In the genomic region with DNA sequence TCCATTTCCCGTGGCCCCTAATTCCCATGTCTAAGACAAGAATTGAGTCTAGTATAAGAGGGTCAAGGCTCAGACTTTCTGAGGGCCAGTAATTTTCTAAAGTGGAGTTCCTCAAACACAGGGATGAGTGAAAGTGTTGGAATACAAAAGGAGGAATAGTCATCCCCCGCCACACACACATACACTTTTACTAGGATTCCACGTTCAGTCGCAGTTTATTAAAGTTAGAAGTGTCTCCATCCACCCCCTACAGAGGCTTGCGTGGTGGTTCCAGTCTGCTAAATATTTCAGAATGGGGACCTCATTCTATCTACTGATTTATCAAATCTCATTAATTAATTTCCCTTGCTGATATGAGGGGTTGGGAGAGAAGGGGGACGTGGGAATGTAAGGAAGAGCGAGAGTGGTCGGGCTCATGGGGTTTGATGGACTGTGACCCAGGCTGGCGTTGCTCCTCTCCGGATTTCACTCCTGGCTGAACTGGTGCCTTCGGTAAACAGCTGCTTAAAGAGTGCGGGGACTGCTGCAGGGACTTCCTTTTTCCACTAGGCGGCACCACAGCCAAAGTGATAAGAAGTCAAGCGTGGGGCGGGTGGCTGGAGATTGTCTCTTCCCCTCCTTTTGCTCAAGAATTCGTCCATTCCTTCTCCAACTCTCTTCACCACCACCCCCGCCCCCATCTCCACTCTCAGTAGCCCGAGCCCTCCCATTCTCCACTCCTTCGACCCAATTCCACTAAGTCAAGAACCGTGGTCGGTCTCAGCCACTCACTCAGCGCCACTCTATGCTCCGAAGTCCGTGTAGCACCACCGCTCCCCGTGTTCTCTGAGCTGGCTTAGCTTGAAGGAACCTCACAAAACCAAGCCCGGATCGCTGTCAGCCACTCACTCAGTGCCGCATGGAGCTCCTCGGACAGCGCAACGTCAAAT, we compare ENCODE assay signal across 8 cellular contexts. TPM values are rescaled to one million over a fixed set of nuclear protein-coding genes. Genes with fewer than 3 reads are reported as not detected.
A peak's percentile ranks its signal among the peaks of the same experiment; 100 is the strongest.
DNase-seq lines count a peak whose midpoint lies in the region; ATAC-seq and TF ChIP-seq lines count a peak whose summit lies in the region.

No MANE protein-coding gene starts in this region.

- dilution Hi-C loops in IMR-90 (cut with HindIII; ENCODE audit: low sequenced_read_pairs, unreplicated experiment): no loop called here

- POLR2A ChIA-PET in IMR-90 (lab: Charles Lee; ENCODE audit: unreplicated experiment): no interaction called here
- POLR2A ChIA-PET in PC-3 (lab: Charles Lee; ENCODE audit: unreplicated experiment): interaction anchor here (0.5 to 1.0 kb wide), 3 partner anchors 20 to 1533 kb away, joined by 3 to 5 read pairs (median 4); a partner anchor contains a TSS

- no peaks in the 10 kb centered on the region; the same call in 1 of the 2 replicates for H3K9me1 ChIP-seq in IMR-90 (ENCODE audit: insufficient read depth, low read length)

- H2BK20ac ChIP-seq in IMR-90 (ENCODE audit: low read depth, low read length): no peak overlapping the region

- H3K4me1 ChIP-seq in IMR-90 (ENCODE audit: control insufficient read depth, insufficient read depth, low read length): peaks cover 6% of the 10 kb centered on the region
- H3K4me1 ChIP-seq in PC-3 (ENCODE audit: insufficient read depth, low read length): peaks cover 31% of the 10 kb centered on the region
- peaks cover 22 to 42% (median 27%) of the 10 kb centered on the region in 3 donors for H3K4me1 ChIP-seq in esophagus squamous epithelium

- no peak overlapping the region; the same call in 1 of the 2 replicates for H2BK120ac ChIP-seq in IMR-90 (ENCODE audit: low read depth, low read length)

- no TSS peak for BruUV-seq in IMR-90 (replicated peaks; lab: Mats Ljungman, UMichigan)
- no TSS peak for BruUV-seq in PC-3 (replicated peaks; lab: Mats Ljungman, UMichigan)

- peak; percentile 85 for TF ChIP-seq RAD21 in IMR-90 (IDR thresholded peaks at IDR 0.05; ENCODE audit: low read length)

- no peak overlapping the region for H3K56ac ChIP-seq in IMR-90 (ENCODE audit: extremely low read depth, insufficient read depth, low read length)

- peaks cover 54% of the 10 kb centered on the region for H3K27me3 ChIP-seq in IMR-90 (ENCODE audit: control insufficient read depth, insufficient read depth, low read length)
- no peaks in the 10 kb centered on the region for H3K27me3 ChIP-seq in PC-3 (ENCODE audit: low read length)
- H3K27me3 ChIP-seq in esophagus squamous epithelium: peaks cover 0 to 76% (median 0%) of the 10 kb centered on the region in 4 donors

- H3K36me3 ChIP-seq in IMR-90 (ENCODE audit: control insufficient read depth, insufficient read depth, low read length): no peaks in the 10 kb centered on the region
- no peaks in the 10 kb centered on the region for H3K36me3 ChIP-seq in PC-3 (ENCODE audit: low read depth, low read length)
- H3K36me3 ChIP-seq in esophagus squamous epithelium: no peaks in the 10 kb centered on the region

- TF ChIP-seq POLR2A in IMR-90 (IDR thresholded peaks at IDR 0.05; ENCODE audit: low read depth, low read length): peak; percentile 42; the same call in 1 of the 2 replicates
- peak in 1 of 4 donors; percentile 16 for TF ChIP-seq POLR2A in esophagus squamous epithelium (IDR thresholded peaks at IDR 0.05)

- no peaks in the 10 kb centered on the region for H3K9me2 ChIP-seq in PC-3 (replicated peaks; ENCODE audit: low read length)

- CTCF ChIA-PET in IMR-90 (lab: Yijun Ruan, JAX) (interaction anchor here (0.6 to 3.0 kb wide), 10 partner anchors 15 to 1064 kb away, joined by 3 to 54 read pairs (median 4); a partner anchor contains a TSS), PC-3 (lab: Charles Lee) (interaction anchor here (0.6 to 4.8 kb wide), 8 partner anchors 23 to 1400 kb away, joined by 3 to 107 read pairs (median 3); a partner anchor contains a TSS)

- TF ChIP-seq CTCF in AG10803 (conservative IDR thresholded peaks at IDR 0.05; ENCODE audit: low read length) (peak; percentile 93), IMR-90 (conservative IDR thresholded peaks at IDR 0.05; ENCODE audit: low read depth, low read length) (peak; percentile 94), PC-3 (conservative IDR thresholded peaks at IDR 0.05; ENCODE audit: low read depth, low read length) (peak; percentile 87), esophagus squamous epithelium (IDR thresholded peaks at IDR 0.05) (peak; percentile 83 to 97 (median 96))

- 3% methylated on average over 15 of the region's 32 CpGs; no CpG with 5 or more reads in 1 of the 2 experiments for WGBS in IMR-90 (ENCODE audit: extremely low coverage in 2 of 2, insufficient read length in 1 of 2), 2 experiments
- 7 to 9% methylated on average over 29 of the region's 32 CpGs for WGBS in esophagus squamous epithelium, 2 donors

- H2BK15ac ChIP-seq in IMR-90 (ENCODE audit: low read depth, low read length): no peak overlapping the region

- peak overlapping the region; percentile 30 for H3K14ac ChIP-seq in IMR-90 (replicated peaks; ENCODE audit: low read depth, low read length)

- DNase-seq in AG10803 (ENCODE audit: low read depth): peak; percentile 85
- DNase-seq in GM19240 (ENCODE audit: insufficient read length, low spot score): peak; percentile 77
- DNase-seq in IMR-90: peak; percentile 80
- peak; percentile 94 for DNase-seq in PC-3
- peak; percentile 76 for DNase-seq in activated T-cell treated with anti-CD3 and anti-CD28 coated beads for 48 hours (ENCODE audit: low read depth)
- DNase-seq in esophagus squamous epithelium (lab: John Stamatoyannopoulos, UW): peak; percentile 49
- peak; percentile 95 for DNase-seq in myocyte (ENCODE audit: low read depth)
- peak; percentile 86 for DNase-seq in stimulated activated CD8-positive, alpha-beta memory T cell treated with anti-CD3 and anti-CD28 coated beads, Interleukin-4, amount 100 ng/mL, for 48 hours

- peak; percentile 77 for ATAC-seq in IMR-90 (ENCODE audit: low read depth)
- peak; percentile 55 for ATAC-seq in PC-3

- H3K79me1 ChIP-seq in IMR-90 (ENCODE audit: low read depth in 1 of 2, low read length in 2 of 2): no peaks in the 10 kb centered on the region

- peak overlapping the region; percentile 8; the same call in 1 of the 2 replicates for H3K4ac ChIP-seq in IMR-90 (ENCODE audit: low read depth, low read length)

- H3K18ac ChIP-seq in IMR-90 (ENCODE audit: low read depth, low read length): no peak overlapping the region

- H2AFZ ChIP-seq in IMR-90 (replicated peaks; ENCODE audit: low read length, poor library complexity) (peak overlapping the region; percentile 93), PC-3 (ENCODE audit: low read length) (peak overlapping the region; percentile 99)

- no peak overlapping the region for H4K91ac ChIP-seq in IMR-90 (ENCODE audit: insufficient read depth, low read depth, low read length)

- H2AK9ac ChIP-seq in IMR-90 (replicated peaks; ENCODE audit: low read depth, low read length, poor library complexity): peak overlapping the region; percentile 39

- in situ Hi-C loops in IMR-90 (cut with MboI; ENCODE audit: low sequenced_read_pairs): no loop called here

- no peaks in the 10 kb centered on the region for H3K79me2 ChIP-seq in PC-3 (ENCODE audit: low read length)

- intact Hi-C loops in IMR-90 (cut with micrococcal nuclease): loop anchor here (1.0 to 5.0 kb wide), 5 partner anchors 28 to 255 kb away; a partner anchor contains a TSS
- intact Hi-C loops in PC-3 (cut with micrococcal nuclease): loop anchor here (1.0 to 2.0 kb wide), 3 partner anchors 28 to 67 kb away; a partner anchor contains a TSS
- intact Hi-C loops in esophagus squamous epithelium (cut with DNase I): no loop called here

- H3K4me3 ChIP-seq in AG10803 (ENCODE audit: low read length) (peak overlapping the region; percentile 53), IMR-90 (ENCODE audit: insufficient read depth, low read depth, low read length) (peak overlapping the region; percentile 30), PC-3 (ENCODE audit: low read length) (peak overlapping the region; percentile 75), esophagus squamous epithelium (peak overlapping the region; percentile 27 to 66 (median 48))

- H3K27ac ChIP-seq in IMR-90 (ENCODE audit: insufficient read depth, low read length) (no peak overlapping the region), PC-3 (ENCODE audit: low read length) (no peak overlapping the region), esophagus squamous epithelium (peak overlapping the region; percentile 83 to 93 (median 87))

- H2BK5ac ChIP-seq in IMR-90 (ENCODE audit: low read depth, low read length, poor library complexity, severe bottlenecking): no peak overlapping the region

- H4K5ac ChIP-seq in IMR-90 (ENCODE audit: low read depth, low read length): no peak overlapping the region

- H2AK5ac ChIP-seq in IMR-90 (ENCODE audit: low read depth, low read length): no peak overlapping the region

- H3K23ac ChIP-seq in IMR-90 (ENCODE audit: low read depth, low read length): peak overlapping the region; percentile 58

- no peaks in the 10 kb centered on the region for H3F3A ChIP-seq in PC-3 (ENCODE audit: low read length, unreplicated experiment)

- H3K9me3 ChIP-seq in IMR-90 (ENCODE audit: control insufficient read depth, insufficient read depth, low read length): peaks cover 2% of the 10 kb centered on the region; the same call in 1 of the 2 replicates
- no peaks in the 10 kb centered on the region for H3K9me3 ChIP-seq in PC-3 (ENCODE audit: low read length)
- no peaks in the 10 kb centered on the region for H3K9me3 ChIP-seq in esophagus squamous epithelium

- peak overlapping the region; percentile 73 to 88; a peak in 3 of 4 replicates for H4K8ac ChIP-seq in IMR-90 (ENCODE audit: low read depth in 2 of 2, low read length in 2 of 2)

- peak overlapping the region; percentile 0; the same call in 1 of the 2 replicates for H3K9ac ChIP-seq in IMR-90 (ENCODE audit: low read depth, low read length)
- peak overlapping the region; percentile 34 for H3K9ac ChIP-seq in PC-3 (ENCODE audit: low read length)

- no peaks in the 10 kb centered on the region for H4K20me1 ChIP-seq in IMR-90 (ENCODE audit: insufficient read depth, low read length)
- no peaks in the 10 kb centered on the region for H4K20me1 ChIP-seq in PC-3 (ENCODE audit: low read length)

- H3K4me2 ChIP-seq in IMR-90 (ENCODE audit: low read depth, low read length): peak overlapping the region; percentile 62
- peak overlapping the region; percentile 90 for H3K4me2 ChIP-seq in PC-3 (ENCODE audit: low read length)

RNA-seq across cellular contexts. Expression of a gene that starts 9.9 kb away (rescaled TPM):
- not detected in 2 replicates for total RNA-seq in IMR-90 (2012; rRNA removed)
- polyA plus RNA-seq in IMR-90 (2012; rRNA removed): not detected in 2 replicates
- polyA plus RNA-seq in IMR-90 (2012; cell fraction: cytosol; rRNA removed): not detected in 2 replicates
- polyA plus RNA-seq in IMR-90 (2012; cell fraction: nucleus; rRNA removed; ENCODE audit: low replicate concordance): not detected in 2 replicates
- 0.11 and 0.52 TPM in 2 replicates for total RNA-seq in PC-3 (2014; rRNA removed)
- under 1 TPM in 1 of 4 donors, not detected in 3; 0.23 TPM for total RNA-seq in esophagus squamous epithelium
- not detected in 2 replicates for total RNA-seq in myocyte
- not detected for polyA plus RNA-seq in myocyte (2012)

RNA-seq across cellular contexts. Expression of a gene that starts 27.4 kb away (rescaled TPM):
- total RNA-seq in IMR-90 (2012; rRNA removed) (not detected in 2 replicates), PC-3 (2014; rRNA removed) (2.0 and 4.2 TPM in 2 replicates), esophagus squamous epithelium (10 to 100 TPM in 1 of 4 donors, 1 to 10 TPM in 3; 3.1 to 11.4 (median 9.2) TPM), myocyte (not detected in 2 replicates)
- polyA plus RNA-seq in IMR-90 (2012; rRNA removed): not detected in 2 replicates
- polyA plus RNA-seq in IMR-90 (2012; cell fraction: cytosol; rRNA removed): 0.02 TPM in 1 of 2 replicates, not detected in the other
- 0.06 TPM in 1 of 2 replicates, not detected in the other for polyA plus RNA-seq in IMR-90 (2012; cell fraction: nucleus; rRNA removed; ENCODE audit: low replicate concordance)
- polyA plus RNA-seq in myocyte (2012): 1.4 TPM

RNA-seq across cellular contexts. Expression of a gene that starts 33.0 kb away (rescaled TPM):
- total RNA-seq in IMR-90 (2012; rRNA removed) (not detected in 2 replicates), PC-3 (2014; rRNA removed) (not detected in 2 replicates), esophagus squamous epithelium (not detected), myocyte (not detected in 2 replicates)
- polyA plus RNA-seq in IMR-90 (2012; rRNA removed): not detected in 2 replicates
- not detected in 2 replicates for polyA plus RNA-seq in IMR-90 (2012; cell fraction: cytosol; rRNA removed)
- polyA plus RNA-seq in IMR-90 (2012; cell fraction: nucleus; rRNA removed; ENCODE audit: low replicate concordance): not detected in 2 replicates
- not detected for polyA plus RNA-seq in myocyte (2012)

RNA-seq across cellular contexts. Expression of a gene that starts 36.0 kb away (rescaled TPM):
- total RNA-seq in IMR-90 (2012; rRNA removed) (15.6 and 16.7 TPM in 2 replicates), PC-3 (2014; rRNA removed) (49.5 and 58.8 TPM in 2 replicates), esophagus squamous epithelium (10 to 100 TPM; 36.5 to 40.9 (median 37.3) TPM), myocyte (35.1 and 37.9 TPM in 2 replicates)
- 44.6 and 46.0 TPM in 2 replicates for polyA plus RNA-seq in IMR-90 (2012; rRNA removed)
- 24.8 and 30.0 TPM in 2 replicates for polyA plus RNA-seq in IMR-90 (2012; cell fraction: cytosol; rRNA removed)
- polyA plus RNA-seq in IMR-90 (2012; cell fraction: nucleus; rRNA removed; ENCODE audit: low replicate concordance): 10.6 and 40.6 TPM in 2 replicates
- polyA plus RNA-seq in myocyte (2012): 57.1 TPM

RNA-seq across cellular contexts. Expression of a gene that starts 41.9 kb away (rescaled TPM):
- total RNA-seq in IMR-90 (2012; rRNA removed) (34.6 and 35.0 TPM in 2 replicates), PC-3 (2014; rRNA removed) (26.3 and 40.0 TPM in 2 replicates), esophagus squamous epithelium (10 to 100 TPM; 13.2 to 35.8 (median 19.8) TPM), myocyte (17.9 and 20.2 TPM in 2 replicates)
- polyA plus RNA-seq in IMR-90 (2012; rRNA removed): 24.6 and 25.5 TPM in 2 replicates
- polyA plus RNA-seq in IMR-90 (2012; cell fraction: cytosol; rRNA removed): 36.5 and 36.8 TPM in 2 replicates
- 18.3 and 22.1 TPM in 2 replicates for polyA plus RNA-seq in IMR-90 (2012; cell fraction: nucleus; rRNA removed; ENCODE audit: low replicate concordance)
- 25.9 TPM for polyA plus RNA-seq in myocyte (2012)

Comparison
In these comparisons a context has a peak if more than half of its experiments do, and no peak if none do; other contexts are left out.
1. H3K27ac ChIP-seq: peak in esophagus squamous epithelium (4 of 4); none in IMR-90 (single experiment) and PC-3 (single experiment).
2. Peak in every context shown above with its lines, with median percentiles within 50 percentile points of each other: DNase-seq, H3K4me3 ChIP-seq and CTCF ChIP-seq.